In genomic region chr7:2269054-2269453, GRCh38 we compare ENCODE assay signal across 6 cellular contexts. TPM values are rescaled to one million over a fixed set of nuclear protein-coding genes. Genes with fewer than 3 reads are reported as not detected.
DNase-seq lines count a peak whose midpoint lies in the region; ATAC-seq and TF ChIP-seq lines count a peak whose summit lies in the region.
"Not testable (repeated sequence)": the region's sequence is repeated elsewhere in the genome, so short reads cannot be mapped to it uniquely, and the experiment has no call there.

No MANE protein-coding gene starts in this region.

- not testable (repeated sequence) for DNase-seq in Caco-2; PC-3; endodermal cell; stimulated activated naive B cell treated with anti-CD40 and anti-IgM and Interleukin-4, amounts not matched to agents 10 μg/mL and 1 μg/mL and 100 μg/mL, for 72 hours

- not testable (repeated sequence) for H3K27ac ChIP-seq in PC-3 (ENCODE audit: low read length); endodermal cell (ENCODE audit: low read depth, low read length)
- H3K27ac ChIP-seq in VCaP, result peak overlapping the region; percentile 32

- CTCF ChIA-PET in Caco-2 (lab: Charles Lee), result interaction anchor here (0.5 kb wide), 1 partner anchor 176 kb away, joined by 3 read pairs; no protein-coding TSS in a partner anchor
- CTCF ChIA-PET in PC-3 (lab: Charles Lee), result not testable (repeated sequence)

- not testable (repeated sequence) for H3K9me3 ChIP-seq in Caco-2; PC-3 (ENCODE audit: low read length); endodermal cell (ENCODE audit: control insufficient read depth, low read length)

- not testable (repeated sequence) for H4K20me1 ChIP-seq in PC-3 (ENCODE audit: low read length)

- H3K27me3 Mint-ChIP-seq in Caco-2 (ENCODE audit: insufficient read depth, unreplicated experiment); endodermal cell (ENCODE audit: insufficient read depth); nephron (ENCODE audit: low read depth); stimulated activated naive B cell treated with anti-CD40 and anti-IgM and Interleukin-4, amounts not matched to agents 10 μg/mL and 1 μg/mL and 100 μg/mL, for 72 hours: not testable (repeated sequence)

- TF ChIP-seq CTCF in Caco-2 (IDR thresholded peaks at IDR 0.05; ENCODE audit: insufficient read depth in 1 of 2, low read depth in 1 of 2, low read length in 1 of 2, severe bottlenecking in 1 of 2, unreplicated experiment in 1 of 2); PC-3 (conservative IDR thresholded peaks at IDR 0.05; ENCODE audit: low read depth, low read length); VCaP (conservative IDR thresholded peaks at IDR 0.05); endodermal cell (conservative IDR thresholded peaks at IDR 0.05); nephron (IDR thresholded peaks at IDR 0.05; ENCODE audit: unreplicated experiment in 3 of 3): not testable (repeated sequence)

- not testable (repeated sequence) for H3K4me3 Mint-ChIP-seq in Caco-2 (ENCODE audit: unreplicated experiment); nephron; stimulated activated naive B cell treated with anti-CD40 and anti-IgM and Interleukin-4, amounts not matched to agents 10 μg/mL and 1 μg/mL and 100 μg/mL, for 72 hours
- H3K4me3 Mint-ChIP-seq in endodermal cell, result peak overlapping the region; percentile 29

- H3K27me3 ChIP-seq in Caco-2 (replicated peaks; ENCODE audit: control insufficient read depth, insufficient read depth, low read length); PC-3 (ENCODE audit: low read length); endodermal cell (ENCODE audit: control insufficient read depth, insufficient read depth, low read length, poor library complexity, severe bottlenecking): not testable (repeated sequence)

- not testable (repeated sequence) for H3K79me2 ChIP-seq in PC-3 (ENCODE audit: low read length)

- not testable (repeated sequence) for H3K4me1 ChIP-seq in Caco-2
- H3K4me1 ChIP-seq in PC-3 (ENCODE audit: insufficient read depth, low read length) (peaks cover 14% of the 10 kb centered on the region), endodermal cell (ENCODE audit: control insufficient read depth, insufficient read depth, low read length) (peaks cover 21% of the 10 kb centered on the region)

- not testable (repeated sequence) for H3K9me3 Mint-ChIP-seq in Caco-2 (ENCODE audit: unreplicated experiment); nephron; stimulated activated naive B cell treated with anti-CD40 and anti-IgM and Interleukin-4, amounts not matched to agents 10 μg/mL and 1 μg/mL and 100 μg/mL, for 72 hours
- H3K9me3 Mint-ChIP-seq in endodermal cell, result peaks cover 11% of the 10 kb centered on the region

- intact Hi-C loops in Caco-2 (cut with micrococcal nuclease; ENCODE audit: unreplicated experiment); PC-3 (cut with micrococcal nuclease): not testable (repeated sequence)

- BruUV-seq in Caco-2 (replicated peaks; lab: Mats Ljungman, UMichigan), result TSS peak; percentile 60
- TSS peak; percentile 35 for BruUV-seq in PC-3 (replicated peaks; lab: Mats Ljungman, UMichigan)

- H3K9me2 ChIP-seq in PC-3 (replicated peaks; ENCODE audit: low read length), result not testable (repeated sequence)

- H3K36me3 ChIP-seq in Caco-2 (ENCODE audit: control insufficient read depth, insufficient read depth, low read length); PC-3 (ENCODE audit: low read depth, low read length): not testable (repeated sequence)
- H3K36me3 ChIP-seq in endodermal cell (ENCODE audit: control insufficient read depth, insufficient read depth, low read length), result peaks cover 26% of the 10 kb centered on the region

- POLR2A ChIA-PET in Caco-2 (lab: Charles Lee); PC-3 (lab: Charles Lee; ENCODE audit: unreplicated experiment): not testable (repeated sequence)

- H2AFZ ChIP-seq in PC-3 (ENCODE audit: low read length), result not testable (repeated sequence)

- peak overlapping the region; percentile 35 for H3K27ac Mint-ChIP-seq in Caco-2 (ENCODE audit: unreplicated experiment)
- peak overlapping the region; percentile 90 for H3K27ac Mint-ChIP-seq in endodermal cell
- H3K27ac Mint-ChIP-seq in nephron, result peak overlapping the region; percentile 63 to 84 (median 76)
- H3K27ac Mint-ChIP-seq in stimulated activated naive B cell treated with anti-CD40 and anti-IgM and Interleukin-4, amounts not matched to agents 10 μg/mL and 1 μg/mL and 100 μg/mL, for 72 hours, result peak overlapping the region; percentile 14

- H3K36me3 Mint-ChIP-seq in Caco-2 (ENCODE audit: insufficient read depth, unreplicated experiment) (peaks cover 34% of the 10 kb centered on the region), endodermal cell (ENCODE audit: low read depth) (peaks cover 37% of the 10 kb centered on the region), nephron (ENCODE audit: low read depth) (peaks cover 34% of the 10 kb centered on the region)
- peaks cover 39 to 59% of the 10 kb centered on the region in 2 donors for H3K36me3 Mint-ChIP-seq in stimulated activated naive B cell treated with anti-CD40 and anti-IgM and Interleukin-4, amounts not matched to agents 10 μg/mL and 1 μg/mL and 100 μg/mL, for 72 hours

- not testable (repeated sequence) for H3K4me2 ChIP-seq in PC-3 (ENCODE audit: low read length)

- not testable (repeated sequence) for H3F3A ChIP-seq in PC-3 (ENCODE audit: low read length, unreplicated experiment)

- ATAC-seq in PC-3; stimulated activated naive B cell treated with anti-CD40 and anti-IgM and Interleukin-4, amounts not matched to agents 10 μg/mL and 1 μg/mL and 100 μg/mL, for 72 hours (replicated peaks): not testable (repeated sequence)

- WGBS in endodermal cell (ENCODE audit: insufficient coverage in 1 of 2, insufficient read length in 1 of 2), 2 experiments, result 50 to 60% methylated on average over 1 of the region's 8 CpGs

- not testable (repeated sequence) for H3K4me3 ChIP-seq in Caco-2 (ENCODE audit: low read depth, low read length); PC-3 (ENCODE audit: low read length); endodermal cell (ENCODE audit: low read length)

- not testable (repeated sequence) for H3K9ac ChIP-seq in PC-3 (ENCODE audit: low read length); endodermal cell (ENCODE audit: extremely low read depth, low read length, poor library complexity, severe bottlenecking)

- H3K4me1 Mint-ChIP-seq in Caco-2 (ENCODE audit: low read depth, unreplicated experiment), result not testable (repeated sequence)
- peaks cover 24% of the 10 kb centered on the region for H3K4me1 Mint-ChIP-seq in endodermal cell
- H3K4me1 Mint-ChIP-seq in nephron, result peaks cover 17% of the 10 kb centered on the region
- H3K4me1 Mint-ChIP-seq in stimulated activated naive B cell treated with anti-CD40 and anti-IgM and Interleukin-4, amounts not matched to agents 10 μg/mL and 1 μg/mL and 100 μg/mL, for 72 hours, result peaks cover 12 to 27% of the 10 kb centered on the region in 2 donors

RNA-seq across cellular contexts. Expression of gene NUDT1, which starts 27.0 kb away (rescaled TPM):
- 41.5 and 42.8 TPM in 2 replicates for total RNA-seq in Caco-2 (2022)
- total RNA-seq in PC-3 (2014; rRNA removed), result 58.5 and 59.3 TPM in 2 replicates
- total RNA-seq in endodermal cell, result 10 to 100 TPM; 56.0 to 84.7 TPM
- 64.0 TPM for polyA plus RNA-seq in endodermal cell (2013, experiment 1 of 2)
- polyA plus RNA-seq in endodermal cell (2013, experiment 2 of 2), result 61.0 TPM

RNA-seq across cellular contexts. Expression of gene MRM2, which starts 27.0 kb away (rescaled TPM):
- total RNA-seq in Caco-2 (2022) (48.8 and 49.3 TPM in 2 replicates), PC-3 (2014; rRNA removed) (42.6 and 42.9 TPM in 2 replicates), endodermal cell (10 to 100 TPM; 38.9 TPM)
- 33.3 TPM for polyA plus RNA-seq in endodermal cell (2013, experiment 1 of 2)
- 31.5 TPM for polyA plus RNA-seq in endodermal cell (2013, experiment 2 of 2)

RNA-seq across cellular contexts. Expression of gene MAD1L1, which starts 36.3 kb away (rescaled TPM):
- total RNA-seq in Caco-2 (2022) (58.6 and 65.8 TPM in 2 replicates), PC-3 (2014; rRNA removed) (88.4 and 146 TPM in 2 replicates), endodermal cell (10 to 100 TPM; 59.1 to 61.4 TPM)
- 33.1 TPM for polyA plus RNA-seq in endodermal cell (2013, experiment 1 of 2)
- 29.4 TPM for polyA plus RNA-seq in endodermal cell (2013, experiment 2 of 2)

RNA-seq across cellular contexts. Expression of gene SNX8, which starts 45.2 kb away (rescaled TPM):
- total RNA-seq in Caco-2 (2022) (82.0 and 86.6 TPM in 2 replicates), PC-3 (2014; rRNA removed) (12.3 and 20.5 TPM in 2 replicates), endodermal cell (10 to 100 TPM; 53.0 to 53.2 TPM)
- 21.3 TPM for polyA plus RNA-seq in endodermal cell (2013, experiment 1 of 2)
- 25.2 TPM for polyA plus RNA-seq in endodermal cell (2013, experiment 2 of 2)

Comparison
In these comparisons a context has a peak if more than half of its experiments do, and no peak if none do; other contexts are left out.
1. H3K27ac Mint-ChIP-seq: peak in every context shown above with its lines; median percentile 90 in endodermal cell; 76 in nephron; 35 in Caco-2; 14 in stimulated activated naive B cell treated with anti-CD40 and anti-IgM and Interleukin-4, amounts not matched to agents 10 μg/mL and 1 μg/mL and 100 μg/mL, for 72 hours.